Comparison of ENCODE assay signal across 19 cellular contexts in the genomic region with DNA sequence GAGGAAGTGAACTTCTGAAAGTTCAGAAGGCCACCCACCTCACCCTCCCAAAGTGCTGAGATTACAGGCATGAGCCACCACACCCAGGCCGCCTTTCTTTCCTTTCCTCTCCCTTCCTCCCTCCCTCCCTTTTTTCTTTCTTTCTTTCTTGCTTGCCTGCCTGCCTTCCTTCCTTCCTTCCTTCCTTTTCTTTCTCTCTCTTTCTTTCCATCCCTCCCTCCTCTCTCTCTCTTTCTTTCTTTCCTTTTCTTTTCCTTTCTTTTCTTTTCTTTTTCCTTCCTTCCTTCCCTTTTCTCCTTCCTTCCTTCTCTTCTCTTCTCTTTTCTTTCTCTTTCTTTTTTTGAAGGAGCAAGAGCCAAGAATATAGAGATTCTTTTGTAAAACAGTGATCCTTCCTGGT.
DNase-seq lines count a peak whose midpoint lies in the region; ATAC-seq, FAIRE-seq and TF ChIP-seq lines count a peak whose summit lies in the region.
"Had no signal": no experiment of that assay in that cellular context is flagged by ENCODE, and none has a peak within 500 bp of the region (broad histone marks: within the 10 kb centered on the region; RNA-seq: fewer than 3 reads in every experiment).

No MANE protein-coding gene starts in this region.

- peak overlapping the region; percentile 87; the same call in 1 of the 2 replicates for H3K18ac ChIP-seq in IMR-90 (ENCODE audit: low read depth, low read length)

- 92% methylated on average over 1 of the region's 1 CpG; no CpG with 5 or more reads in 1 of the 2 experiments for WGBS in IMR-90 (ENCODE audit: extremely low coverage in 2 of 2, insufficient read length in 1 of 2), 2 experiments

- H3K27ac ChIP-seq in HEK293 (ENCODE audit: extremely low read depth, low read depth, low read length) (no peak overlapping the region), IMR-90 (ENCODE audit: insufficient read depth, low read length) (0 out of 2 replicates have a peak overlapping the region, but pooled peaks have one; percentile 14), astrocyte (ENCODE audit: low read depth, low read length) (peak overlapping the region; percentile 57), osteoblast (ENCODE audit: low read depth, low read length) (peak overlapping the region; percentile 99)
- H3K27ac ChIP-seq: C4-2B had no signal

- H3K27me3 Mint-ChIP-seq in astrocyte (ENCODE audit: low read depth, unreplicated experiment) (no peaks in the 10 kb centered on the region), natural killer cell (ENCODE audit: low read depth in 2 of 2) (peaks cover 18 to 27% of the 10 kb centered on the region in 2 donors)

- peak overlapping the region; percentile 84 for H2AK5ac ChIP-seq in IMR-90 (ENCODE audit: low read depth, low read length)

- FAIRE-seq in astrocyte (lab: Jason Lieb, UNC) = no peak
- FAIRE-seq: A204.1, D721Med, G401.6, GM12891, GM18507, H54 had no signal

- H3K4me1 ChIP-seq in HEK293 (ENCODE audit: control insufficient read depth, insufficient read depth, low read length) (no peaks in the 10 kb centered on the region), IMR-90 (ENCODE audit: control insufficient read depth, insufficient read depth, low read length) (peaks cover 21% of the 10 kb centered on the region), astrocyte (ENCODE audit: insufficient read depth, low read length) (peaks cover 15% of the 10 kb centered on the region), osteoblast (ENCODE audit: insufficient read depth, low read length) (peaks cover 47% of the 10 kb centered on the region)
- H3K4me1 ChIP-seq: Caco-2 had no signal

- peak overlapping the region; percentile 70 for H2BK5ac ChIP-seq in IMR-90 (ENCODE audit: low read depth, low read length, poor library complexity, severe bottlenecking)

- H3K36me3 Mint-ChIP-seq in astrocyte (ENCODE audit: low read depth, unreplicated experiment) (no peaks in the 10 kb centered on the region), natural killer cell (no peaks in the 10 kb centered on the region)

- H3K9me3 ChIP-seq in HEK293 (ENCODE audit: control insufficient read depth, insufficient read depth, low read depth, low read length) = no peaks in the 10 kb centered on the region
- no peaks in the 10 kb centered on the region for H3K9me3 ChIP-seq in IMR-90 (ENCODE audit: control insufficient read depth, insufficient read depth, low read length)
- no peaks in the 10 kb centered on the region for H3K9me3 ChIP-seq in astrocyte (ENCODE audit: insufficient read depth, low read depth, low read length)
- no peaks in the 10 kb centered on the region for H3K9me3 ChIP-seq in osteoblast (ENCODE audit: low read depth, low read length)
- H3K9me3 ChIP-seq: Caco-2 had no signal

- H4K8ac ChIP-seq in IMR-90 (ENCODE audit: low read depth in 2 of 2, low read length in 2 of 2) = peak overlapping the region; percentile 45 to 82; a peak in 3 of 4 replicates

- peaks cover 10% of the 10 kb centered on the region for H3K9me1 ChIP-seq in IMR-90 (ENCODE audit: insufficient read depth, low read length)

- no peak overlapping the region for H3K27ac Mint-ChIP-seq in astrocyte (ENCODE audit: unreplicated experiment)
- no peak overlapping the region for H3K27ac Mint-ChIP-seq in natural killer cell
- H3K27ac Mint-ChIP-seq: CD4-positive, alpha-beta T cell; GM23338 had no signal

- H3K9me3 Mint-ChIP-seq in astrocyte (ENCODE audit: unreplicated experiment) = peaks cover under 1% of the 10 kb centered on the region
- H3K9me3 Mint-ChIP-seq in natural killer cell = no peaks in the 10 kb centered on the region
- H3K9me3 Mint-ChIP-seq: CD4-positive, alpha-beta T cell; GM23338 had no signal

- H3K79me2 ChIP-seq in astrocyte (ENCODE audit: insufficient read depth, low read length) (no peaks in the 10 kb centered on the region), osteoblast (ENCODE audit: insufficient read depth, low read length) (peaks cover 5% of the 10 kb centered on the region)

- H2BK120ac ChIP-seq in IMR-90 (ENCODE audit: low read depth, low read length) = peak overlapping the region; percentile 81

- peak overlapping the region; percentile 58 for H4K5ac ChIP-seq in IMR-90 (ENCODE audit: low read depth, low read length)

- no peaks in the 10 kb centered on the region for H4K20me1 ChIP-seq in IMR-90 (ENCODE audit: insufficient read depth, low read length)
- no peaks in the 10 kb centered on the region for H4K20me1 ChIP-seq in astrocyte (ENCODE audit: insufficient read depth, low read length)
- H4K20me1 ChIP-seq in osteoblast (ENCODE audit: insufficient read depth, low read length) = no peaks in the 10 kb centered on the region

- dilution Hi-C loops in IMR-90 (cut with HindIII; ENCODE audit: low sequenced_read_pairs, unreplicated experiment) = no loop called here

- H3K4me3 Mint-ChIP-seq in astrocyte (ENCODE audit: unreplicated experiment) = no peak overlapping the region
- H3K4me3 Mint-ChIP-seq in natural killer cell = no peak overlapping the region
- H3K4me3 Mint-ChIP-seq: CD4-positive, alpha-beta T cell; GM23338 had no signal

- H3K4me1 Mint-ChIP-seq in astrocyte (ENCODE audit: low read depth, unreplicated experiment) (peaks cover 24% of the 10 kb centered on the region), natural killer cell (no peaks in the 10 kb centered on the region)

- peak overlapping the region; percentile 82; the same call in 1 of the 2 replicates for H2BK20ac ChIP-seq in IMR-90 (ENCODE audit: low read depth, low read length)

- no peak overlapping the region for H3K9ac ChIP-seq in IMR-90 (ENCODE audit: low read depth, low read length)
- H3K9ac ChIP-seq in astrocyte (ENCODE audit: low read length) = peak overlapping the region; percentile 13

- peak overlapping the region; percentile 83; the same call in 1 of the 3 replicates for H2BK15ac ChIP-seq in IMR-90 (ENCODE audit: low read depth, low read length)

- POLR2A ChIA-PET in HEK293 (lab: Yijun Ruan, JAX) = no interaction called here
- POLR2A ChIA-PET in IMR-90 (lab: Charles Lee; ENCODE audit: unreplicated experiment) = interaction anchor here (0.6 kb wide), 1 partner anchor 335 kb away, joined by 5 read pairs; no protein-coding TSS in a partner anchor
- POLR2A ChIA-PET in HEK293T (lab: Yijun Ruan, JAX) = no interaction called here

- H2AK9ac ChIP-seq in IMR-90 (replicated peaks; ENCODE audit: low read depth, low read length, poor library complexity) = no peak overlapping the region

- in situ Hi-C loops in IMR-90 (cut with MboI; ENCODE audit: low sequenced_read_pairs) = no loop called here

- no peak overlapping the region for H3K56ac ChIP-seq in IMR-90 (ENCODE audit: extremely low read depth, insufficient read depth, low read length)

- peaks cover 6 to 22% of the 10 kb centered on the region in 2 experiments; a peak in 3 of 4 replicates for H3K79me1 ChIP-seq in IMR-90 (ENCODE audit: low read depth in 1 of 2, low read length in 2 of 2)

- no peaks in the 10 kb centered on the region for H3K36me3 ChIP-seq in HEK293 (ENCODE audit: control insufficient read depth in 2 of 2, insufficient read depth in 1 of 2, low read length in 2 of 2)
- no peaks in the 10 kb centered on the region for H3K36me3 ChIP-seq in IMR-90 (ENCODE audit: control insufficient read depth, insufficient read depth, low read length)
- no peaks in the 10 kb centered on the region for H3K36me3 ChIP-seq in astrocyte (ENCODE audit: insufficient read depth, low read length)
- no peaks in the 10 kb centered on the region for H3K36me3 ChIP-seq in osteoblast (ENCODE audit: insufficient read depth, low read length)

- H3K23ac ChIP-seq in IMR-90 (ENCODE audit: low read depth, low read length) = peak overlapping the region; percentile 14; the same call in 1 of the 2 replicates

- no peaks in the 10 kb centered on the region for H3K27me3 ChIP-seq in IMR-90 (ENCODE audit: control insufficient read depth, insufficient read depth, low read length)
- no peaks in the 10 kb centered on the region for H3K27me3 ChIP-seq in astrocyte (ENCODE audit: insufficient read depth, low read length)
- no peaks in the 10 kb centered on the region for H3K27me3 ChIP-seq in osteoblast (ENCODE audit: insufficient read depth, low read length)

- TF ChIP-seq POLR2A in IMR-90 (IDR thresholded peaks at IDR 0.05; ENCODE audit: low read depth, low read length) = no peak

- no peak for ATAC-seq in IMR-90 (ENCODE audit: low read depth)
- no peak for ATAC-seq in natural killer cell
- ATAC-seq in HG03520 (IDR thresholded peaks at IDR 0.05; ENCODE audit: unreplicated experiment) = no peak
- ATAC-seq: GM23338 had no signal

- no peak overlapping the region for H3K4me2 ChIP-seq in IMR-90 (ENCODE audit: low read depth, low read length)
- no peak overlapping the region for H3K4me2 ChIP-seq in astrocyte (ENCODE audit: low read length)
- H3K4me2 ChIP-seq in osteoblast (ENCODE audit: insufficient read depth, low read length) = no peak overlapping the region
- H3K4me2 ChIP-seq: GM23338 had no signal

- BruUV-seq in IMR-90 (replicated peaks; lab: Mats Ljungman, UMichigan) = no TSS peak

- peak overlapping the region; percentile 69 for H3K4ac ChIP-seq in IMR-90 (ENCODE audit: low read depth, low read length)

- H4K91ac ChIP-seq in IMR-90 (ENCODE audit: insufficient read depth, low read depth, low read length) = peak overlapping the region; percentile 78

- H2AFZ ChIP-seq in IMR-90 (replicated peaks; ENCODE audit: low read length, poor library complexity) (no peak overlapping the region), astrocyte (ENCODE audit: low read depth, low read length) (no peak overlapping the region), osteoblast (ENCODE audit: low read length) (no peak overlapping the region)
- H2AFZ ChIP-seq: GM23338 had no signal

- DNase-seq in IMR-90 (no peak), astrocyte (ENCODE audit: low read depth) (no peak), osteoblast (ENCODE audit: insufficient read length, low spot score, missing footprints) (no peak), natural killer cell (no peak), HEK293T (ENCODE audit: extremely low spot score) (no peak)
- DNase-seq: AML-193; Caco-2; CD4-positive, alpha-beta T cell; HCEC 1CT had no signal

- H3K14ac ChIP-seq in IMR-90 (replicated peaks; ENCODE audit: low read depth, low read length) = peak overlapping the region; percentile 46

- intact Hi-C loops in IMR-90 (cut with micrococcal nuclease) = no loop called here
- intact Hi-C loops in natural killer cell (cut with micrococcal nuclease) = no loop called here

- TF ChIP-seq RAD21 in IMR-90 (IDR thresholded peaks at IDR 0.05; ENCODE audit: low read length) = no peak

- CTCF ChIA-PET in HEK293 (lab: Yijun Ruan, JAX) = no interaction called here
- CTCF ChIA-PET in IMR-90 (lab: Yijun Ruan, JAX) = interaction anchor here (0.9 kb wide), 1 partner anchor 14 kb away, joined by 3 read pairs; no protein-coding TSS in a partner anchor
- CTCF ChIA-PET in HEK293T (lab: Yijun Ruan, JAX) = interaction anchor here (0.6 to 1.4 kb wide), 2 partner anchors 10 to 14 kb away, joined by 3 read pairs; no protein-coding TSS in a partner anchor

- TF ChIP-seq CTCF in HEK293 (tag by site-specific recombination; IDR thresholded peaks at IDR 0.05) (no peak), IMR-90 (conservative IDR thresholded peaks at IDR 0.05; ENCODE audit: low read depth, low read length) (no peak), astrocyte (IDR thresholded peaks at IDR 0.05; ENCODE audit: insufficient read depth, low read depth, low read length) (no peak), osteoblast (IDR thresholded peaks at IDR 0.05; ENCODE audit: extremely low read depth, low read depth, low read length) (no peak), natural killer cell (IDR thresholded peaks at IDR 0.05) (no peak)

- no peak overlapping the region for H3K4me3 ChIP-seq in HEK293 (ENCODE audit: low read depth, low read length)
- no peak overlapping the region for H3K4me3 ChIP-seq in IMR-90 (ENCODE audit: insufficient read depth, low read depth, low read length)
- no peak overlapping the region for H3K4me3 ChIP-seq in astrocyte (ENCODE audit: insufficient read depth, low read depth, low read length)
- H3K4me3 ChIP-seq in osteoblast (ENCODE audit: insufficient read depth, low read length) = no peak overlapping the region
- H3K4me3 ChIP-seq: GM23338 had no signal
